Comparison of ENCODE assay signal across 17 cellular contexts in genomic region chr5:7393921-7394799, GRCh38. TPM values are rescaled to one million over a fixed set of nuclear protein-coding genes. Genes with fewer than 3 reads are reported as not detected.
DNase-seq lines count a peak whose midpoint lies in the region; ATAC-seq and TF ChIP-seq lines count a peak whose summit lies in the region.
"Had no signal": no experiment of that assay in that cellular context is flagged by ENCODE, and none has a peak within 500 bp of the region (broad histone marks: within the 10 kb centered on the region; RNA-seq: fewer than 3 reads in every experiment).

No MANE protein-coding gene starts in this region.

- no peak overlapping the region; the same call in 1 of the 2 replicates for H3K9ac ChIP-seq in HUES48 (ENCODE audit: low read depth, low read length)

- H3K27ac Mint-ChIP-seq in nephron = no peak overlapping the region
- H3K27ac Mint-ChIP-seq in stimulated activated effector memory CD8-positive, alpha-beta T cell treated with anti-CD3 and anti-CD28 coated beads, Interleukin-12 subunit alpha, Interleukin-12 subunit beta, amount 100 ng/mL, for 72 hours = no peak overlapping the region
- H3K27ac Mint-ChIP-seq: activated naive CD4-positive, alpha-beta T cell treated with anti-CD3 and anti-CD28 coated beads, Interleukin-2, amount 50 U/mL, for 72 hours; CD8-positive, alpha-beta T cell had no signal

- DNase-seq in caudate nucleus (lab: John Stamatoyannopoulos, UW) (no peak), NCI-H510A (lab: John Stamatoyannopoulos, UW) (no peak), left ventricle myocardium superior (no peak)
- DNase-seq in stimulated activated effector memory CD8-positive, alpha-beta T cell treated with anti-CD3 and anti-CD28 coated beads, Interleukin-12 subunit alpha, Interleukin-12 subunit beta, amount 100 ng/mL, for 72 hours (ENCODE audit: low spot score in 2 of 2) = no peak
- DNase-seq: activated CD4-positive, alpha-beta T cell treated with anti-CD3 and anti-CD28 coated beads, Interleukin-2, amount 50 U/mL, for 4 hours; CD8-positive, alpha-beta T cell; effector CD4-positive, alpha-beta T cell; NCI-H1417 treated with DMSO at 0.1 percent for 48 hours; Peyer's patch had no signal

- H3K4me1 Mint-ChIP-seq in nephron = peaks cover 20% of the 10 kb centered on the region
- H3K4me1 Mint-ChIP-seq in stimulated activated effector memory CD8-positive, alpha-beta T cell treated with anti-CD3 and anti-CD28 coated beads, Interleukin-12 subunit alpha, Interleukin-12 subunit beta, amount 100 ng/mL, for 72 hours = no peaks in the 10 kb centered on the region

- peak; percentile 11 for ATAC-seq in stimulated activated effector memory CD8-positive, alpha-beta T cell treated with anti-CD3 and anti-CD28 coated beads, Interleukin-12 subunit alpha, Interleukin-12 subunit beta, amount 100 ng/mL, for 72 hours
- ATAC-seq in GM21423 (IDR thresholded peaks at IDR 0.05; ENCODE audit: unreplicated experiment) (no peak), GM21723 (IDR thresholded peaks at IDR 0.05; ENCODE audit: unreplicated experiment) (no peak), left ventricle myocardium superior (no peak)
- ATAC-seq: activated naive CD4-positive, alpha-beta T cell treated with anti-CD3 and anti-CD28 coated beads, Interleukin-2, amount 50 U/mL, for 72 hours; CD8-positive, alpha-beta T cell; HCT116 had no signal

- H3K27ac ChIP-seq in HUES48 (ENCODE audit: low read depth, low read length) (peak overlapping the region; percentile 21), caudate nucleus (ENCODE audit: low read depth, low read length) (peak overlapping the region; percentile 13)

- H3K4me3 ChIP-seq in HUES48 (ENCODE audit: low read depth, low read length) = peak overlapping the region; percentile 72; the same call in 1 of the 2 replicates
- H3K4me3 ChIP-seq: ovary had no signal

- intact Hi-C loops in left ventricle myocardium superior (cut with micrococcal nuclease) = no loop called here

- no peaks in the 10 kb centered on the region for H3K36me3 ChIP-seq in HUES48 (ENCODE audit: control insufficient read depth, insufficient read depth, low read length)
- H3K36me3 ChIP-seq: ovary, Peyer's patch had no signal

- peaks cover 47% of the 10 kb centered on the region for H3K27me3 Mint-ChIP-seq in nephron (ENCODE audit: low read depth)

- 0 out of 2 replicates have a peak, but pooled peaks cover 2% of the 10 kb centered on the region for H3K27me3 ChIP-seq in HUES48 (ENCODE audit: control insufficient read depth, insufficient read depth, low read length)
- H3K27me3 ChIP-seq: ovary had no signal

- H3K4me1 ChIP-seq in HUES48 (ENCODE audit: control insufficient read depth, insufficient read depth, low read length) = peaks cover 58% of the 10 kb centered on the region

- TF ChIP-seq CTCF in nephron (IDR thresholded peaks at IDR 0.05; ENCODE audit: unreplicated experiment in 3 of 3) = no peak

- no peaks in the 10 kb centered on the region for H3K9me3 ChIP-seq in HUES48 (ENCODE audit: control insufficient read depth, insufficient read depth, low read length)
- H3K9me3 ChIP-seq: ovary, Peyer's patch had no signal

- H3K36me3 Mint-ChIP-seq in nephron (ENCODE audit: low read depth) = no peaks in the 10 kb centered on the region
- H3K36me3 Mint-ChIP-seq in stimulated activated effector memory CD8-positive, alpha-beta T cell treated with anti-CD3 and anti-CD28 coated beads, Interleukin-12 subunit alpha, Interleukin-12 subunit beta, amount 100 ng/mL, for 72 hours = no peaks in the 10 kb centered on the region
- H3K36me3 Mint-ChIP-seq: activated naive CD4-positive, alpha-beta T cell treated with anti-CD3 and anti-CD28 coated beads, Interleukin-2, amount 50 U/mL, for 72 hours; CD8-positive, alpha-beta T cell had no signal

- H3K9me3 Mint-ChIP-seq in nephron = no peaks in the 10 kb centered on the region
- H3K9me3 Mint-ChIP-seq in stimulated activated effector memory CD8-positive, alpha-beta T cell treated with anti-CD3 and anti-CD28 coated beads, Interleukin-12 subunit alpha, Interleukin-12 subunit beta, amount 100 ng/mL, for 72 hours = no peaks in the 10 kb centered on the region
- H3K9me3 Mint-ChIP-seq: activated naive CD4-positive, alpha-beta T cell treated with anti-CD3 and anti-CD28 coated beads, Interleukin-2, amount 50 U/mL, for 72 hours; CD8-positive, alpha-beta T cell had no signal

- peak overlapping the region; percentile 64 to 80 (median 77) for H3K4me3 Mint-ChIP-seq in nephron
- H3K4me3 Mint-ChIP-seq in stimulated activated effector memory CD8-positive, alpha-beta T cell treated with anti-CD3 and anti-CD28 coated beads, Interleukin-12 subunit alpha, Interleukin-12 subunit beta, amount 100 ng/mL, for 72 hours = no peak overlapping the region
- H3K4me3 Mint-ChIP-seq: CD8-positive, alpha-beta T cell had no signal

RNA-seq across cellular contexts. Expression of gene ADCY2, which starts 1.8 kb away (rescaled TPM):
- total RNA-seq in left ventricle myocardium superior = 0.17 TPM
- total RNA-seq: activated naive CD4-positive, alpha-beta T cell treated with anti-CD3 and anti-CD28 coated beads, Interleukin-2, amount 50 U/mL, for 72 hours; CD8-positive, alpha-beta T cell; LHCN-M2 had no signal
